Comparison of ENCODE assay signal across 19 cellular contexts in genomic region chr6:69846770-69847506, GRCh38. TPM values are rescaled to one million over a fixed set of nuclear protein-coding genes. Genes with fewer than 3 reads are reported as not detected.
DNase-seq lines count a peak whose midpoint lies in the region.
"Had no signal": no experiment of that assay in that cellular context is flagged by ENCODE, and none has a peak within 500 bp of the region (broad histone marks: within the 10 kb centered on the region; RNA-seq: fewer than 3 reads in every experiment).

No MANE protein-coding gene starts in this region.

- H3K27me3 ChIP-seq in ACC112 (ENCODE audit: insufficient read depth, low read length) (no peaks in the 10 kb centered on the region), adipocyte (replicated peaks; ENCODE audit: control insufficient read depth, insufficient read depth, low read length) (no peaks in the 10 kb centered on the region)
- H3K27me3 ChIP-seq: SJSA1 had no signal

- DNase-seq in adipocyte (ENCODE audit: low read depth): peak; percentile 62
- DNase-seq in fibroblast of peridontal ligament (ENCODE audit: extremely low read depth): peak; percentile 51
- peak; percentile 69 for DNase-seq in myocyte (ENCODE audit: low read depth)
- no peak for DNase-seq in foreskin melanocyte
- DNase-seq in NCI-H2029 treated with DMSO at 0.1 percent for 48 hours (lab: John Stamatoyannopoulos, UW): no peak
- DNase-seq in DMS 273 (lab: John Stamatoyannopoulos, UW; ENCODE audit: unreplicated experiment): no peak
- DNase-seq: Caco-2; CD4-positive, alpha-beta T cell; DMS153; GDM1; GM23248; KBM-7; NCI-H1105 treated with DMSO at 0.1 percent for 48 hours; NCI-H187; NCI-H2227 treated with DMSO at 0.1 percent for 48 hours; NCI-H524 had no signal

- H3K4me1 ChIP-seq in ACC112 (ENCODE audit: control insufficient read depth, insufficient read depth, low read length, unreplicated experiment): no peaks in the 10 kb centered on the region
- H3K4me1 ChIP-seq in adipocyte (ENCODE audit: control insufficient read depth, insufficient read depth, low read length): peaks cover 4% of the 10 kb centered on the region
- H3K4me1 ChIP-seq: Caco-2, SJSA1 had no signal

- H3K36me3 ChIP-seq in ACC112 (ENCODE audit: insufficient read depth, low read length) (no peaks in the 10 kb centered on the region), adipocyte (ENCODE audit: control insufficient read depth, insufficient read depth, low read length, severe bottlenecking) (no peaks in the 10 kb centered on the region)
- H3K36me3 ChIP-seq: SJSA1 had no signal

- no peak overlapping the region for H3K9ac ChIP-seq in adipocyte (ENCODE audit: low read length)
- H3K9ac ChIP-seq: GM23248 had no signal

- H3K9me3 ChIP-seq in adipocyte (ENCODE audit: control insufficient read depth, low read length): no peaks in the 10 kb centered on the region
- H3K9me3 ChIP-seq: Caco-2, SJSA1 had no signal

- H3K27ac ChIP-seq in ACC112 (ENCODE audit: low read depth, low read length): no peak overlapping the region
- H3K27ac ChIP-seq: GM23248, SJSA1 had no signal

- H2AFZ ChIP-seq in ACC112 (ENCODE audit: low read length, unreplicated experiment): peak overlapping the region; percentile 42
- H2AFZ ChIP-seq: GM23248 had no signal

- no peaks in the 10 kb centered on the region for H3K79me2 ChIP-seq in ACC112 (ENCODE audit: control insufficient read depth, insufficient read depth, low read length, unreplicated experiment)

- no peak overlapping the region for H3K4me3 ChIP-seq in ACC112 (ENCODE audit: low read depth, low read length)
- no peak overlapping the region for H3K4me3 ChIP-seq in adipocyte (ENCODE audit: low read length)
- H3K4me3 ChIP-seq: GM23248, SJSA1 had no signal

RNA-seq across cellular contexts. Expression of gene COL19A1, which starts 19.4 kb away (rescaled TPM):
- total RNA-seq in myocyte: 38.8 and 101 TPM in 2 replicates
- polyA plus RNA-seq in myocyte (2012): 10.4 TPM
- total RNA-seq: A172; Caco-2; CD4-positive, alpha-beta T cell; GM23248; SJSA1 had no signal
- polyA plus RNA-seq: GM23248 had no signal

RNA-seq across cellular contexts. Expression of gene LMBRD1, which starts 50.1 kb away (rescaled TPM):
- 37.3 and 43.8 TPM in 2 replicates for total RNA-seq in myocyte
- polyA plus RNA-seq in myocyte (2012): 26.3 TPM

Comparison
In these comparisons a context has a peak if more than half of its experiments do, and no peak if none do; other contexts are left out.
1. DNase-seq: peak in adipocyte (single experiment), fibroblast of peridontal ligament (single experiment) and myocyte (single experiment); none in foreskin melanocyte (single experiment), NCI-H2029 treated with DMSO at 0.1 percent for 48 hours (single experiment) and DMS 273 (single experiment).